Comparison of ENCODE assay signal across 11 cellular contexts in the genomic region with DNA sequence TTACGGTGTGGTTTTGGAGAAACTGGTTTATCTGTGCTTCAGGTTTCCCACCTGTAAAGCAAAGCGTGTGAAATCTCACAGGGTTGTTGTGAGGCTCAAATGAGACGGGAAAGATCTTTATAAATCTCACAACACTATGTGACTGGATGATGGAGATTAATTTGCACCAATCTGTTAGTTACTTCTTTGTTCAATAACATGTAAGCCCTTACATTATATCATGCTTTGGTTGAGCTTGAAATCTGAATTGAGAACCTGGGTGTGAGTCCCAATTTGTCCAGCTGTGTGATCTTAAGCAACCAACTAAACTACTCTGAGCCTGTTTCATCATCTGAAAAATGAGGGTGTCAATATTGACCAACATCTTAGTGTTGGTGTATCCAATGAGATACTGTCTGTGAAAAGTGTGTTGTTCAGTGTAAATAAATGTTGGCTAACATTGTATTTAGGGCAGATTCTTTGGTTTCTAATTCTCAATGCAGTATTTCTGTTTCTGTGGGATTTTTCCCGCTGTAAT. TPM values are rescaled to one million over a fixed set of nuclear protein-coding genes. Genes with fewer than 3 reads are reported as not detected.
DNase-seq lines count a peak whose midpoint lies in the region; ATAC-seq and TF ChIP-seq lines count a peak whose summit lies in the region.
"Had no signal": no experiment of that assay in that cellular context is flagged by ENCODE, and none has a peak within 500 bp of the region (broad histone marks: within the 10 kb centered on the region; RNA-seq: fewer than 3 reads in every experiment).

No MANE protein-coding gene starts in this region.

- no peak overlapping the region for H3K4me3 ChIP-seq in CD4-positive, CD25-positive, alpha-beta regulatory T cell (ENCODE audit: low read depth, low read length)
- H3K4me3 ChIP-seq in HCT116 (replicated peaks in 1 of 2; ENCODE audit: low read depth in 1 of 2, low read length in 2 of 2) = no peak overlapping the region
- H3K4me3 ChIP-seq in mammary epithelial cell (replicated peaks in 1 of 3; ENCODE audit: insufficient read depth in 1 of 3, low read depth in 2 of 3, low read length in 3 of 3) = peak overlapping the region in 2 of 3 experiments; percentile 63 to 67
- no peak overlapping the region for H3K4me3 ChIP-seq in naive thymus-derived CD4-positive, alpha-beta T cell (ENCODE audit: low read length)
- H3K4me3 ChIP-seq in spleen = no peak overlapping the region
- H3K4me3 ChIP-seq: mucosa of descending colon had no signal

- no peaks in the 10 kb centered on the region for H3K9me3 ChIP-seq in CD4-positive, CD25-positive, alpha-beta regulatory T cell (ENCODE audit: control insufficient read depth in 2 of 2, low read length in 2 of 2)
- H3K9me3 ChIP-seq in HCT116 (ENCODE audit: control insufficient read depth in 1 of 2, insufficient read depth in 1 of 2, low read depth in 1 of 2, low read length in 2 of 2) = no peaks in the 10 kb centered on the region
- no peaks in the 10 kb centered on the region for H3K9me3 ChIP-seq in mammary epithelial cell (replicated peaks; ENCODE audit: insufficient read depth, low read length)
- H3K9me3 ChIP-seq in naive thymus-derived CD4-positive, alpha-beta T cell (ENCODE audit: control insufficient read depth in 2 of 3, low read length in 3 of 3) = no peaks in the 10 kb centered on the region
- H3K9me3 ChIP-seq in spleen = no peaks in the 10 kb centered on the region
- H3K9me3 ChIP-seq: mucosa of descending colon had no signal

- H3K4me3 Mint-ChIP-seq in CD4-positive, CD25-positive, alpha-beta regulatory T cell = peak overlapping the region in 3 of 4 donors; percentile 43 to 61 (median 56)
- peak overlapping the region; percentile 36 to 87 (median 72) for H3K4me3 Mint-ChIP-seq in naive thymus-derived CD4-positive, alpha-beta T cell

- RAD21 ChIA-PET in HCT116 (lab: Charles Lee; ENCODE audit: low non-redundant PET in 1 of 2, low total read pairs in 2 of 2, uncharacterized antibody in 2 of 2, unreplicated experiment in 2 of 2) = no interaction called here

- H3K79me2 ChIP-seq in HCT116 (ENCODE audit: insufficient read depth, low read length) (no peaks in the 10 kb centered on the region), mammary epithelial cell (ENCODE audit: insufficient read depth, low read length) (no peaks in the 10 kb centered on the region)

- H3K4me2 ChIP-seq in HCT116 (ENCODE audit: low read length) (peak overlapping the region; percentile 76; the same call in 1 of the 2 replicates), mammary epithelial cell (ENCODE audit: insufficient read depth, low read depth, low read length) (peak overlapping the region; percentile 99)

- peaks cover 53% of the 10 kb centered on the region for H3K27me3 Mint-ChIP-seq in CD4-positive, CD25-positive, alpha-beta regulatory T cell
- H3K27me3 Mint-ChIP-seq in naive thymus-derived CD4-positive, alpha-beta T cell = peaks cover 46 to 62% (median 51%) of the 10 kb centered on the region in 5 donors

- 46% methylated on average over 4 of the region's 4 CpGs for WGBS in mammary epithelial cell (ENCODE audit: low coverage, missing lambda C conversion rate)
- 49 to 77% (median 68%) methylated on average over 4 of the region's 4 CpGs for WGBS in spleen, 5 donors

- H3K36me3 Mint-ChIP-seq in CD4-positive, CD25-positive, alpha-beta regulatory T cell = peaks cover 4% of the 10 kb centered on the region
- peaks cover 0 to 5% (median 0%) of the 10 kb centered on the region in 5 donors for H3K36me3 Mint-ChIP-seq in naive thymus-derived CD4-positive, alpha-beta T cell

- intact Hi-C loops in HCT116 (cut with micrococcal nuclease) (no loop called here), mammary epithelial cell (cut with micrococcal nuclease) (no loop called here), spleen (cut with DNase I; ENCODE audit: low total_unique reads) (no loop called here)
- intact Hi-C loops in naive thymus-derived CD4-positive, alpha-beta T cell (cut with micrococcal nuclease) = no loop called here

- H3K4me1 ChIP-seq in CD4-positive, CD25-positive, alpha-beta regulatory T cell (ENCODE audit: control insufficient read depth, insufficient read depth, low read length, poor library complexity, severe bottlenecking) = peaks cover 12% of the 10 kb centered on the region
- H3K4me1 ChIP-seq in HCT116 (ENCODE audit: control insufficient read depth in 1 of 2, insufficient read depth in 2 of 2, low read length in 2 of 2) (peaks cover 0 to 10% of the 10 kb centered on the region in 2 experiments; a peak in 1 of 4 replicates), mammary epithelial cell (ENCODE audit: insufficient read depth, low read length) (peaks cover 38% of the 10 kb centered on the region), spleen (peaks cover 0 to 32% (median 18%) of the 10 kb centered on the region in 6 donors)
- H3K4me1 ChIP-seq in naive thymus-derived CD4-positive, alpha-beta T cell (ENCODE audit: control insufficient read depth in 2 of 2, insufficient read depth in 2 of 2, low read length in 2 of 2) = peaks cover 0 to 4% of the 10 kb centered on the region in 2 donors

- no peaks in the 10 kb centered on the region for H3K9me2 ChIP-seq in HCT116 (ENCODE audit: insufficient read depth)

- no peak for TF ChIP-seq POLR2A in HCT116 (IDR thresholded peaks at IDR 0.05; ENCODE audit: borderline replicate concordance, extremely low read depth, insufficient read depth, insufficient read length)
- no peak for TF ChIP-seq POLR2A in spleen (IDR thresholded peaks at IDR 0.05)

- CTCF ChIA-PET in HCT116 (lab: Charles Lee) (no interaction called here), mammary epithelial cell (lab: Charles Lee; ENCODE audit: low non-redundant PET) (no interaction called here)
- CTCF ChIA-PET in naive thymus-derived CD4-positive, alpha-beta T cell (lab: Charles Lee) = interaction anchor here (0.9 kb wide), 1 partner anchor 16 kb away, joined by 3 read pairs; no protein-coding TSS in a partner anchor

- BruUV-seq in HCT116 (replicated peaks; lab: Mats Ljungman, UMichigan) (no TSS peak), mammary epithelial cell (replicated peaks; lab: Mats Ljungman, UMichigan) (no TSS peak)

- H4K20me1 ChIP-seq in HCT116 (ENCODE audit: insufficient read depth) = no peaks in the 10 kb centered on the region
- no peaks in the 10 kb centered on the region for H4K20me1 ChIP-seq in mammary epithelial cell (ENCODE audit: insufficient read depth, low read length)

- peaks cover 34% of the 10 kb centered on the region for H3K27me3 ChIP-seq in CD4-positive, CD25-positive, alpha-beta regulatory T cell (ENCODE audit: control insufficient read depth, insufficient read depth, low read length)
- H3K27me3 ChIP-seq in HCT116 (ENCODE audit: insufficient read depth, low read length) = peaks cover 8% of the 10 kb centered on the region; the same call in 1 of the 2 replicates
- H3K27me3 ChIP-seq in mammary epithelial cell (ENCODE audit: insufficient read depth, low read length) = no peaks in the 10 kb centered on the region
- peaks cover 7 to 9% of the 10 kb centered on the region in 2 donors for H3K27me3 ChIP-seq in naive thymus-derived CD4-positive, alpha-beta T cell (ENCODE audit: control insufficient read depth in 2 of 2, insufficient read depth in 2 of 2, low read length in 2 of 2)
- H3K27me3 ChIP-seq in spleen (replicated peaks in 1 of 7) = peaks cover 0 to 53% (median 17%) of the 10 kb centered on the region in 7 donors

- no peak overlapping the region for H3K27ac Mint-ChIP-seq in CD4-positive, CD25-positive, alpha-beta regulatory T cell
- no peak overlapping the region for H3K27ac Mint-ChIP-seq in naive thymus-derived CD4-positive, alpha-beta T cell

- TF ChIP-seq CTCF in HCT116 (IDR thresholded peaks at IDR 0.05 in 2 of 3, conservative IDR thresholded peaks at IDR 0.05 in 1 of 3; ENCODE audit: borderline replicate concordance in 1 of 3, insufficient read depth in 1 of 3, low read depth in 2 of 3, low read length in 2 of 3) = no peak
- TF ChIP-seq CTCF in mammary epithelial cell (conservative IDR thresholded peaks at IDR 0.05 in 1 of 2, IDR thresholded peaks at IDR 0.05 in 1 of 2; ENCODE audit: extremely low read depth in 1 of 2, insufficient read depth in 1 of 2, low read depth in 1 of 2, low read length in 2 of 2) = no peak
- no peak for TF ChIP-seq CTCF in spleen (IDR thresholded peaks at IDR 0.05 in 8 of 11, conservative IDR thresholded peaks at IDR 0.05 in 3 of 11)

- peaks cover 0 to 3% (median 0%) of the 10 kb centered on the region in 7 donors for H3K9me3 Mint-ChIP-seq in CD4-positive, CD25-positive, alpha-beta regulatory T cell
- H3K9me3 Mint-ChIP-seq in naive thymus-derived CD4-positive, alpha-beta T cell = peaks cover 0 to 2% (median 0%) of the 10 kb centered on the region in 11 donors

- ATAC-seq in CD4-positive, CD25-positive, alpha-beta regulatory T cell (ENCODE audit: low read depth in 2 of 2) = no peak
- no peak for ATAC-seq in HCT116
- ATAC-seq in naive thymus-derived CD4-positive, alpha-beta T cell = no peak
- no peak for ATAC-seq in GM21515 (IDR thresholded peaks at IDR 0.05; ENCODE audit: unreplicated experiment)

- dilution Hi-C loops in mammary epithelial cell (cut with HindIII; ENCODE audit: low sequenced_read_pairs) = no loop called here

- DNase-seq in CD4-positive, CD25-positive, alpha-beta regulatory T cell = no peak
- DNase-seq in HCT116 (ENCODE audit: low read depth, low spot score) = no peak
- no peak for DNase-seq in mammary epithelial cell
- no peak for DNase-seq in naive thymus-derived CD4-positive, alpha-beta T cell
- no peak for DNase-seq in spleen
- no peak for DNase-seq in activated CD4-positive, CD25-positive, alpha-beta regulatory T cell treated with anti-CD3 and anti-CD28 coated beads, Interleukin-2, amount 50 U/mL, for 72 hours
- no peak for DNase-seq in midbrain (lab: John Stamatoyannopoulos, UW)
- DNase-seq: MM.1S, NCI-H524 treated with DMSO at 0.1 percent for 48 hours had no signal

- no peaks in the 10 kb centered on the region for H3K36me3 ChIP-seq in CD4-positive, CD25-positive, alpha-beta regulatory T cell (ENCODE audit: control insufficient read depth, insufficient read depth, low read length)
- H3K36me3 ChIP-seq in HCT116 (ENCODE audit: control insufficient read depth in 1 of 2, insufficient read depth in 2 of 2, low read length in 2 of 2) (no peaks in the 10 kb centered on the region), mammary epithelial cell (ENCODE audit: insufficient read depth, low read length) (no peaks in the 10 kb centered on the region), spleen (peaks cover 0 to 5% (median 0%) of the 10 kb centered on the region in 6 donors)
- no peaks in the 10 kb centered on the region for H3K36me3 ChIP-seq in naive thymus-derived CD4-positive, alpha-beta T cell (ENCODE audit: control insufficient read depth in 2 of 3, insufficient read depth in 3 of 3, low read length in 3 of 3)

- POLR2A ChIA-PET in HCT116 (lab: Charles Lee) = no interaction called here
- POLR2A ChIA-PET in naive thymus-derived CD4-positive, alpha-beta T cell (lab: Charles Lee) = no interaction called here

- no peak overlapping the region for H3K27ac ChIP-seq in CD4-positive, CD25-positive, alpha-beta regulatory T cell (ENCODE audit: insufficient read depth, low read length, poor library complexity, severe bottlenecking)
- no peak overlapping the region for H3K27ac ChIP-seq in HCT116 (ENCODE audit: low read depth, low read length)
- H3K27ac ChIP-seq in mammary epithelial cell (ENCODE audit: insufficient read depth, low read depth, low read length) = no peak overlapping the region
- no peak overlapping the region for H3K27ac ChIP-seq in naive thymus-derived CD4-positive, alpha-beta T cell (ENCODE audit: low read depth, low read length)
- peak overlapping the region in 2 of 8 donors; percentile 10 to 50 for H3K27ac ChIP-seq in spleen

- in situ Hi-C loops in mammary epithelial cell (cut with MboI; ENCODE audit: low sequenced_read_pairs in 2 of 2) = no loop called here

- no peak for TF ChIP-seq RAD21 in HCT116 (IDR thresholded peaks at IDR 0.05; ENCODE audit: low read depth)

- H2AFZ ChIP-seq in HCT116 (ENCODE audit: low read depth, low read length, poor library complexity, severe bottlenecking) (peak overlapping the region; percentile 67), mammary epithelial cell (ENCODE audit: low read depth, low read length) (peak overlapping the region; percentile 19)

- H3K9ac ChIP-seq in HCT116 (ENCODE audit: low read length) = no peak overlapping the region
- no peak overlapping the region for H3K9ac ChIP-seq in mammary epithelial cell (ENCODE audit: insufficient read depth, low read length)

- peaks cover 4 to 19% (median 10%) of the 10 kb centered on the region in 4 donors for H3K4me1 Mint-ChIP-seq in CD4-positive, CD25-positive, alpha-beta regulatory T cell
- peaks cover 6 to 17% (median 8%) of the 10 kb centered on the region in 7 donors for H3K4me1 Mint-ChIP-seq in naive thymus-derived CD4-positive, alpha-beta T cell

RNA-seq across cellular contexts. Expression of gene GCKR, which starts 0.7 kb away (rescaled TPM):
- total RNA-seq in CD4-positive, CD25-positive, alpha-beta regulatory T cell = not detected
- polyA plus RNA-seq in CD4-positive, CD25-positive, alpha-beta regulatory T cell = not detected
- total RNA-seq in HCT116 (2021; ENCODE audit: unreplicated experiment) (not detected), mammary epithelial cell (1 to 10 TPM in 1 of 2 donors, under 1 TPM in 1; 0.47 to 1.2 TPM), spleen (1 to 10 TPM in 6 of 7 donors, under 1 TPM in 1; 0.33 to 6.7 (median 3.3) TPM)
- 0.09 and 0.11 TPM in 2 replicates for polyA plus RNA-seq in HCT116 (2012)
- polyA plus RNA-seq in mammary epithelial cell (1.1 TPM), spleen (1 to 10 TPM in 2 of 3 donors, under 1 TPM in 1; 0.59 to 3.4 (median 3.3) TPM)
- polyA minus RNA-seq in mammary epithelial cell = not detected
- total RNA-seq in naive thymus-derived CD4-positive, alpha-beta T cell = not detected
- polyA plus RNA-seq in naive thymus-derived CD4-positive, alpha-beta T cell = not detected

RNA-seq across cellular contexts. Expression of gene FNDC4, which starts 0.9 kb away (rescaled TPM):
- 0.39 TPM for total RNA-seq in CD4-positive, CD25-positive, alpha-beta regulatory T cell
- polyA plus RNA-seq in CD4-positive, CD25-positive, alpha-beta regulatory T cell = not detected
- 3.3 TPM for total RNA-seq in HCT116 (2021; ENCODE audit: unreplicated experiment)
- polyA plus RNA-seq in HCT116 (2012) = 3.6 and 4.3 TPM in 2 replicates
- 10 to 100 TPM; 21.7 to 29.2 TPM for total RNA-seq in mammary epithelial cell
- 27.8 TPM for polyA plus RNA-seq in mammary epithelial cell
- polyA minus RNA-seq in mammary epithelial cell = 15.3 TPM
- total RNA-seq in naive thymus-derived CD4-positive, alpha-beta T cell = not detected
- polyA plus RNA-seq in naive thymus-derived CD4-positive, alpha-beta T cell = not detected
- total RNA-seq in spleen = 10 to 100 TPM in 2 of 7 donors, 1 to 10 TPM in 5; 2.6 to 10.9 (median 8.1) TPM
- polyA plus RNA-seq in spleen = 1 to 10 TPM; 3.3 to 7.9 (median 4.2) TPM

RNA-seq across cellular contexts. Expression of gene IFT172, which starts 6.4 kb away (rescaled TPM):
- total RNA-seq in CD4-positive, CD25-positive, alpha-beta regulatory T cell = 10.3 TPM
- polyA plus RNA-seq in CD4-positive, CD25-positive, alpha-beta regulatory T cell = 1 to 10 TPM; 1.1 to 2.9 (median 1.4) TPM
- total RNA-seq in HCT116 (2021; ENCODE audit: unreplicated experiment) = 13.7 TPM
- 15.6 and 16.3 TPM in 2 replicates for polyA plus RNA-seq in HCT116 (2012)
- total RNA-seq in mammary epithelial cell = 10 to 100 TPM; 11.5 to 12.1 TPM
- polyA plus RNA-seq in mammary epithelial cell = 9.3 TPM
- 8.4 TPM for polyA minus RNA-seq in mammary epithelial cell
- 10 to 100 TPM; 12.3 to 35.8 (median 22.2) TPM for total RNA-seq in naive thymus-derived CD4-positive, alpha-beta T cell
- 1 to 10 TPM; 1.4 to 4.6 TPM for polyA plus RNA-seq in naive thymus-derived CD4-positive, alpha-beta T cell
- total RNA-seq in spleen = 10 to 100 TPM; 25.1 to 44.3 (median 34.5) TPM
- 10 to 100 TPM; 14.4 to 48.4 (median 36.1) TPM for polyA plus RNA-seq in spleen

RNA-seq across cellular contexts. Expression of gene KRTCAP3, which starts 53.7 kb away (rescaled TPM):
- total RNA-seq in CD4-positive, CD25-positive, alpha-beta regulatory T cell = 10.0 TPM
- 1 to 10 TPM; 2.0 to 7.7 (median 2.3) TPM for polyA plus RNA-seq in CD4-positive, CD25-positive, alpha-beta regulatory T cell
- 65.7 TPM for total RNA-seq in HCT116 (2021; ENCODE audit: unreplicated experiment)
- polyA plus RNA-seq in HCT116 (2012) = 107 and 120 TPM in 2 replicates
- 1 to 10 TPM; 1.5 to 3.0 TPM for total RNA-seq in mammary epithelial cell
- 4.5 TPM for polyA plus RNA-seq in mammary epithelial cell
- not detected for polyA minus RNA-seq in mammary epithelial cell
- total RNA-seq in naive thymus-derived CD4-positive, alpha-beta T cell = 10 to 100 TPM in 3 of 5 experiments, 1 to 10 TPM in 2; 5.7 to 27.1 (median 11.5) TPM
- polyA plus RNA-seq in naive thymus-derived CD4-positive, alpha-beta T cell = 1 to 10 TPM in 1 of 2 donors, under 1 TPM in 1; 0.39 to 2.6 TPM
- 1 to 10 TPM in 6 of 7 donors, not detected in 1; 2.2 to 5.4 (median 3.3) TPM for total RNA-seq in spleen
- polyA plus RNA-seq in spleen = 1 to 10 TPM; 2.5 to 5.7 (median 4.5) TPM

Comparison
In these comparisons a context has a peak if more than half of its experiments do, and no peak if none do; other contexts are left out.
1. H3K4me3 ChIP-seq: peak in mammary epithelial cell (2 of 3); none in CD4-positive, CD25-positive, alpha-beta regulatory T cell (single experiment), HCT116 (0 of 2), naive thymus-derived CD4-positive, alpha-beta T cell (single experiment) and spleen (0 of 8).